In genomic region chr1:23977854-23978191, GRCh38 we compare ENCODE assay signal across 10 cellular contexts. TPM values are rescaled to one million over a fixed set of nuclear protein-coding genes. Genes with fewer than 3 reads are reported as not detected.
A peak's percentile ranks its signal among the peaks of the same experiment; 100 is the strongest.
DNase-seq lines count a peak whose midpoint lies in the region; ATAC-seq, FAIRE-seq and TF ChIP-seq lines count a peak whose summit lies in the region.
"Had no signal": no experiment of that assay in that cellular context is flagged by ENCODE, and none has a peak within 500 bp of the region (broad histone marks: within the 10 kb centered on the region; RNA-seq: fewer than 3 reads in every experiment).

No MANE protein-coding gene starts in this region.

- H2AFZ ChIP-seq in osteoblast (ENCODE audit: low read length) = no peak overlapping the region

- H3K27me3 ChIP-seq in dorsolateral prefrontal cortex (no peaks in the 10 kb centered on the region), osteoblast (ENCODE audit: insufficient read depth, low read length) (no peaks in the 10 kb centered on the region), stomach (no peaks in the 10 kb centered on the region)

- H3K36me3 ChIP-seq in osteoblast (ENCODE audit: insufficient read depth, low read length) = peaks cover 34% of the 10 kb centered on the region
- peaks cover 5 to 22% (median 21%) of the 10 kb centered on the region in 4 donors for H3K36me3 ChIP-seq in stomach

- H4K20me1 ChIP-seq in osteoblast (ENCODE audit: insufficient read depth, low read length) = peaks cover 55% of the 10 kb centered on the region

- no peak for TF ChIP-seq POLR2A in stomach (IDR thresholded peaks at IDR 0.05)

- peak overlapping the region in 34 of 59 donors; percentile 2 to 98 (median 92) for H3K4me3 ChIP-seq in dorsolateral prefrontal cortex
- peak overlapping the region; percentile 97 for H3K4me3 ChIP-seq in osteoblast (ENCODE audit: insufficient read depth, low read length)
- H3K4me3 ChIP-seq in stomach = peak overlapping the region in 2 of 4 donors; percentile 84 to 94

- peaks cover 30% of the 10 kb centered on the region for H3K4me1 ChIP-seq in osteoblast (ENCODE audit: insufficient read depth, low read length)
- peaks cover 34 to 79% (median 58%) of the 10 kb centered on the region in 4 donors for H3K4me1 ChIP-seq in stomach

- DNase-seq in M059J (ENCODE audit: low read depth) = peak; percentile 28
- no peak for DNase-seq in dorsolateral prefrontal cortex
- no peak for DNase-seq in osteoblast (ENCODE audit: insufficient read length, low spot score, missing footprints)
- no peak for DNase-seq in stomach
- DNase-seq in DMS114 treated with DMSO at 0.1 percent for 48 hours (lab: John Stamatoyannopoulos, UW; ENCODE audit: unreplicated experiment) = no peak
- DNase-seq in Kasumi-1 (lab: John Stamatoyannopoulos, UW) = no peak
- DNase-seq: NCI-H446 treated with DMSO at 0.1 percent for 48 hours had no signal

- no peak for TF ChIP-seq CTCF in dorsolateral prefrontal cortex (IDR thresholded peaks at IDR 0.05 in 54 of 56, conservative IDR thresholded peaks at IDR 0.05 in 2 of 56; ENCODE audit: low read depth in 1 of 56, partially characterized antibody in 56 of 56)
- no peak for TF ChIP-seq CTCF in osteoblast (IDR thresholded peaks at IDR 0.05; ENCODE audit: extremely low read depth, low read depth, low read length)
- no peak for TF ChIP-seq CTCF in stomach (IDR thresholded peaks at IDR 0.05)

- no peak for TF ChIP-seq EP300 in stomach (IDR thresholded peaks at IDR 0.05)

- no peak for ATAC-seq in HG02571 (IDR thresholded peaks at IDR 0.05; ENCODE audit: unreplicated experiment)

- H3K27ac ChIP-seq in dorsolateral prefrontal cortex (peak overlapping the region in 5 of 59 donors; percentile 4 to 32 (median 27)), osteoblast (ENCODE audit: low read depth, low read length) (peak overlapping the region; percentile 93), stomach (peak overlapping the region in 2 of 5 donors; percentile 47 to 98)

- peak; percentile 13 for FAIRE-seq in G401.6 (lab: Jason Lieb, UNC)
- FAIRE-seq: frontal cortex had no signal

- intact Hi-C loops in dorsolateral prefrontal cortex (cut with DNase I) (loop anchor here in 1 of 2 donors (10.0 kb wide), 1 partner anchor 173 kb away; the partner anchor contains the start of gene GALE), stomach (cut with DNase I; ENCODE audit: low total_unique reads) (no loop called here)

- H3K79me2 ChIP-seq in osteoblast (ENCODE audit: insufficient read depth, low read length) = peaks cover 73% of the 10 kb centered on the region

- WGBS in stomach, 5 donors = 29 to 55% (median 40%) methylated on average over 1 of the region's 1 CpG

- peak overlapping the region; percentile 89 for H3K4me2 ChIP-seq in osteoblast (ENCODE audit: insufficient read depth, low read length)

- H3K9me3 ChIP-seq in osteoblast (ENCODE audit: low read depth, low read length) (no peaks in the 10 kb centered on the region), stomach (no peaks in the 10 kb centered on the region)

RNA-seq across cellular contexts. Expression of gene SRSF10, which starts 2.3 kb away (rescaled TPM):
- total RNA-seq in M059J (2014; rRNA removed; shearing (Covaris generic)) = 74.6 and 108 TPM in 2 replicates
- 10 to 100 TPM; 59.4 to 96.0 (median 77.6) TPM for total RNA-seq in dorsolateral prefrontal cortex
- total RNA-seq in osteoblast = 80.7 and 81.1 TPM in 2 replicates
- total RNA-seq in stomach = 100 to 1,000 TPM in 4 of 5 donors, 10 to 100 TPM in 1; 60.7 to 285 (median 136) TPM
- 10 to 100 TPM; 41.7 to 54.9 (median 43.3) TPM for polyA plus RNA-seq in stomach

RNA-seq across cellular contexts. Expression of gene PNRC2, which starts 18.2 kb away (rescaled TPM):
- 89.5 and 148 TPM in 2 replicates for total RNA-seq in M059J (2014; rRNA removed; shearing (Covaris generic))
- total RNA-seq in dorsolateral prefrontal cortex (100 to 1,000 TPM in 6 of 120 experiments, 10 to 100 TPM in 114; 40.7 to 123 (median 66.8) TPM), osteoblast (66.3 and 74.9 TPM in 2 replicates), stomach (100 to 1,000 TPM in 1 of 5 donors, 10 to 100 TPM in 4; 38.5 to 181 (median 66.6) TPM)
- 100 to 1,000 TPM in 2 of 3 donors, 10 to 100 TPM in 1; 59.3 to 172 (median 103) TPM for polyA plus RNA-seq in stomach
